Comparison of ENCODE assay signal across 7 cellular contexts in genomic region chr17:45453731-45454130, GRCh38. TPM values are rescaled to one million over a fixed set of nuclear protein-coding genes. Genes with fewer than 3 reads are reported as not detected.
DNase-seq lines count a peak whose midpoint lies in the region; ATAC-seq and TF ChIP-seq lines count a peak whose summit lies in the region.
"Not testable (repeated sequence)": the region's sequence is repeated elsewhere in the genome, so short reads cannot be mapped to it uniquely, and the experiment has no call there.

No MANE protein-coding gene starts in this region.

- not testable (repeated sequence) for H3K9ac ChIP-seq in DND-41 (ENCODE audit: low read depth, low read length); HCT116 (ENCODE audit: low read length); mammary epithelial cell (ENCODE audit: insufficient read depth, low read length)

- dilution Hi-C loops in mammary epithelial cell (cut with HindIII; ENCODE audit: low sequenced_read_pairs), result not testable (repeated sequence)

- not testable (repeated sequence) for H3K27me3 ChIP-seq in DND-41 (ENCODE audit: insufficient read depth, low read length, poor library complexity); HCT116 (ENCODE audit: insufficient read depth, low read length); WERI-Rb-1 (ENCODE audit: insufficient read depth, low read depth, severe bottlenecking); mammary epithelial cell (ENCODE audit: insufficient read depth, low read length); spleen (replicated peaks in 1 of 7)

- BruUV-seq in HCT116 (replicated peaks; lab: Mats Ljungman, UMichigan); OCI-LY7 (replicated peaks; lab: Mats Ljungman, UMichigan): not testable (repeated sequence)
- BruUV-seq in mammary epithelial cell (replicated peaks; lab: Mats Ljungman, UMichigan), result TSS peak; percentile 15

- not testable (repeated sequence) for TF ChIP-seq RAD21 in HCT116 (IDR thresholded peaks at IDR 0.05; ENCODE audit: low read depth)

- POLR2A ChIA-PET in HCT116 (lab: Charles Lee); OCI-LY7 (lab: Charles Lee): not testable (repeated sequence)

- H3K4me1 ChIP-seq in DND-41 (ENCODE audit: insufficient read depth, low read length); HCT116 (ENCODE audit: control insufficient read depth in 1 of 2, insufficient read depth in 2 of 2, low read length in 2 of 2); mammary epithelial cell (ENCODE audit: insufficient read depth, low read length): not testable (repeated sequence)
- H3K4me1 ChIP-seq in OCI-LY7 (ENCODE audit: insufficient read depth, low read length, poor library complexity, severe bottlenecking) (peaks cover 38% of the 10 kb centered on the region), spleen (peaks cover 0 to 18% (median 4%) of the 10 kb centered on the region in 6 donors)

- 95% methylated on average over 4 of the region's 17 CpGs for WGBS in mammary epithelial cell (ENCODE audit: low coverage, missing lambda C conversion rate)
- 86 to 95% (median 91%) methylated on average over 4 to 17 of the region's 17 CpGs for WGBS in spleen, 5 donors

- H3K27ac ChIP-seq in DND-41 (ENCODE audit: low read length); HCT116 (ENCODE audit: low read depth, low read length); WERI-Rb-1; mammary epithelial cell (ENCODE audit: insufficient read depth, low read depth, low read length); spleen: not testable (repeated sequence)
- H3K27ac ChIP-seq in OCI-LY7 (ENCODE audit: low read depth, low read length, poor library complexity, severe bottlenecking), result peak overlapping the region; percentile 84

- not testable (repeated sequence) for TF ChIP-seq CTCF in DND-41 (IDR thresholded peaks at IDR 0.05; ENCODE audit: borderline replicate concordance, extremely low read depth, low read length, poor library complexity, severe bottlenecking); HCT116 (IDR thresholded peaks at IDR 0.05 in 2 of 3, conservative IDR thresholded peaks at IDR 0.05 in 1 of 3; ENCODE audit: borderline replicate concordance in 1 of 3, insufficient read depth in 1 of 3, low read depth in 2 of 3, low read length in 2 of 3); mammary epithelial cell (conservative IDR thresholded peaks at IDR 0.05 in 1 of 2, IDR thresholded peaks at IDR 0.05 in 1 of 2; ENCODE audit: extremely low read depth in 1 of 2, insufficient read depth in 1 of 2, low read depth in 1 of 2, low read length in 2 of 2); spleen (IDR thresholded peaks at IDR 0.05 in 8 of 11, conservative IDR thresholded peaks at IDR 0.05 in 3 of 11)
- TF ChIP-seq CTCF in OCI-LY7 (conservative IDR thresholded peaks at IDR 0.05; ENCODE audit: low read length) (peak; percentile 52), WERI-Rb-1 (IDR thresholded peaks at IDR 0.05; ENCODE audit: low read depth, low read length) (0 out of 2 replicates have a peak, but pooled peaks have one; percentile 16)

- in situ Hi-C loops in mammary epithelial cell (cut with MboI; ENCODE audit: low sequenced_read_pairs in 2 of 2), result not testable (repeated sequence)

- not testable (repeated sequence) for H3K9me3 ChIP-seq in DND-41 (ENCODE audit: insufficient read depth, low read length, severe bottlenecking); HCT116 (ENCODE audit: control insufficient read depth in 1 of 2, insufficient read depth in 1 of 2, low read depth in 1 of 2, low read length in 2 of 2); OCI-LY7 (ENCODE audit: low read length); WERI-Rb-1 (ENCODE audit: severe bottlenecking); mammary epithelial cell (replicated peaks; ENCODE audit: insufficient read depth, low read length); spleen

- CTCF ChIA-PET in HCT116 (lab: Charles Lee); OCI-LY7 (lab: Charles Lee; ENCODE audit: unreplicated experiment); mammary epithelial cell (lab: Charles Lee; ENCODE audit: low non-redundant PET): not testable (repeated sequence)

- H3K9me2 ChIP-seq in HCT116 (ENCODE audit: insufficient read depth); OCI-LY7 (ENCODE audit: insufficient read depth, low read length): not testable (repeated sequence)

- RAD21 ChIA-PET in HCT116 (lab: Charles Lee; ENCODE audit: low non-redundant PET in 1 of 2, low total read pairs in 2 of 2, uncharacterized antibody in 2 of 2, unreplicated experiment in 2 of 2), result not testable (repeated sequence)

- H4K20me1 ChIP-seq in DND-41 (ENCODE audit: insufficient read depth, low read length); HCT116 (ENCODE audit: insufficient read depth); OCI-LY7 (ENCODE audit: insufficient read depth, low read length); mammary epithelial cell (ENCODE audit: insufficient read depth, low read length): not testable (repeated sequence)

- intact Hi-C loops in HCT116 (cut with micrococcal nuclease); OCI-LY7 (cut with micrococcal nuclease; ENCODE audit: unreplicated experiment); mammary epithelial cell (cut with micrococcal nuclease); cardiac septum (cut with DNase I); spleen (cut with DNase I; ENCODE audit: low total_unique reads): not testable (repeated sequence)

- DNase-seq in DND-41; HCT116 (ENCODE audit: low read depth, low spot score); OCI-LY7 (ENCODE audit: low spot score); WERI-Rb-1; mammary epithelial cell: not testable (repeated sequence)
- DNase-seq in cardiac septum (ENCODE audit: low spot score), result peak; percentile 68
- peak; percentile 48 for DNase-seq in spleen

- H2AFZ ChIP-seq in DND-41 (ENCODE audit: low read depth, low read length); HCT116 (ENCODE audit: low read depth, low read length, poor library complexity, severe bottlenecking); OCI-LY7 (ENCODE audit: low read length); mammary epithelial cell (ENCODE audit: low read depth, low read length): not testable (repeated sequence)

- H3K36me3 ChIP-seq in DND-41 (ENCODE audit: insufficient read depth, low read length) (peaks cover 16% of the 10 kb centered on the region), spleen (peaks cover 0 to 89% (median 11%) of the 10 kb centered on the region in 6 donors)
- H3K36me3 ChIP-seq in HCT116 (ENCODE audit: control insufficient read depth in 1 of 2, insufficient read depth in 2 of 2, low read length in 2 of 2); OCI-LY7 (ENCODE audit: insufficient read depth, low read length); WERI-Rb-1; mammary epithelial cell (ENCODE audit: insufficient read depth, low read length): not testable (repeated sequence)

- ATAC-seq in DND-41 (ENCODE audit: insufficient read depth, low read depth), result 0 out of 3 replicates have a peak, but pooled peaks have one; percentile 54
- ATAC-seq in HCT116, result peak; percentile 71

- TF ChIP-seq POLR2A in HCT116 (IDR thresholded peaks at IDR 0.05; ENCODE audit: borderline replicate concordance, extremely low read depth, insufficient read depth, insufficient read length); spleen (IDR thresholded peaks at IDR 0.05): not testable (repeated sequence)

- H3K4me2 ChIP-seq in DND-41 (ENCODE audit: insufficient read depth, low read length); HCT116 (ENCODE audit: low read length); mammary epithelial cell (ENCODE audit: insufficient read depth, low read depth, low read length): not testable (repeated sequence)
- peak overlapping the region; percentile 83 for H3K4me2 ChIP-seq in OCI-LY7 (ENCODE audit: low read length)

- H3K4me3 ChIP-seq in DND-41 (ENCODE audit: low read depth in 1 of 2, low read length in 2 of 2); HCT116 (replicated peaks in 1 of 2; ENCODE audit: low read depth in 1 of 2, low read length in 2 of 2); WERI-Rb-1 (ENCODE audit: low read depth, low read length); mammary epithelial cell (replicated peaks in 1 of 3; ENCODE audit: insufficient read depth in 1 of 3, low read depth in 2 of 3, low read length in 3 of 3); spleen: not testable (repeated sequence)
- H3K4me3 ChIP-seq in OCI-LY7 (ENCODE audit: low read depth, low read length, poor library complexity, severe bottlenecking), result peak overlapping the region; percentile 69

- not testable (repeated sequence) for H3K79me2 ChIP-seq in DND-41 (ENCODE audit: insufficient read depth, low read length); HCT116 (ENCODE audit: insufficient read depth, low read length); OCI-LY7 (ENCODE audit: insufficient read depth, low read depth, low read length); mammary epithelial cell (ENCODE audit: insufficient read depth, low read length)

RNA-seq across cellular contexts. Expression of gene ARHGAP27, which starts 21.1 kb away (rescaled TPM):
- 46.7 TPM for total RNA-seq in HCT116 (2021; ENCODE audit: unreplicated experiment)
- 32.4 and 34.4 TPM in 2 replicates for polyA plus RNA-seq in HCT116 (2012)
- 55.5 and 66.1 TPM in 2 replicates for total RNA-seq in OCI-LY7 (2014; rRNA removed; shearing (Covaris generic))
- 56.8 and 62.7 TPM in 2 replicates for total RNA-seq in OCI-LY7 (2022)
- 10 to 100 TPM; 24.8 to 31.3 TPM for total RNA-seq in mammary epithelial cell
- 18.5 TPM for polyA plus RNA-seq in mammary epithelial cell
- 11.2 TPM for polyA minus RNA-seq in mammary epithelial cell
- 20.0 TPM for total RNA-seq in cardiac septum
- 100 to 1,000 TPM in 6 of 7 donors, 10 to 100 TPM in 1; 97.8 to 151 (median 129) TPM for total RNA-seq in spleen
- 100 to 1,000 TPM in 1 of 3 donors, 10 to 100 TPM in 2; 43.6 to 103 (median 73.1) TPM for polyA plus RNA-seq in spleen

RNA-seq across cellular contexts. Expression of gene PLEKHM1, which starts 36.8 kb away (rescaled TPM):
- total RNA-seq in HCT116 (2021; ENCODE audit: unreplicated experiment), result 32.8 TPM
- polyA plus RNA-seq in HCT116 (2012), result 14.3 and 14.6 TPM in 2 replicates
- 6.5 and 11.8 TPM in 2 replicates for total RNA-seq in OCI-LY7 (2014; rRNA removed; shearing (Covaris generic))
- total RNA-seq in OCI-LY7 (2022), result 29.3 and 36.7 TPM in 2 replicates
- 10 to 100 TPM; 54.3 to 94.1 TPM for total RNA-seq in mammary epithelial cell
- polyA plus RNA-seq in mammary epithelial cell, result 25.2 TPM
- polyA minus RNA-seq in mammary epithelial cell, result 63.7 TPM
- 30.5 TPM for total RNA-seq in cardiac septum
- 100 to 1,000 TPM in 3 of 7 donors, 10 to 100 TPM in 4; 66.1 to 121 (median 84.9) TPM for total RNA-seq in spleen
- 10 to 100 TPM in 2 of 3 donors, 1 to 10 TPM in 1; 7.4 to 19.3 (median 12.4) TPM for polyA plus RNA-seq in spleen
